17 cellular contexts compared by ENCODE assay signal in the genomic region with DNA sequence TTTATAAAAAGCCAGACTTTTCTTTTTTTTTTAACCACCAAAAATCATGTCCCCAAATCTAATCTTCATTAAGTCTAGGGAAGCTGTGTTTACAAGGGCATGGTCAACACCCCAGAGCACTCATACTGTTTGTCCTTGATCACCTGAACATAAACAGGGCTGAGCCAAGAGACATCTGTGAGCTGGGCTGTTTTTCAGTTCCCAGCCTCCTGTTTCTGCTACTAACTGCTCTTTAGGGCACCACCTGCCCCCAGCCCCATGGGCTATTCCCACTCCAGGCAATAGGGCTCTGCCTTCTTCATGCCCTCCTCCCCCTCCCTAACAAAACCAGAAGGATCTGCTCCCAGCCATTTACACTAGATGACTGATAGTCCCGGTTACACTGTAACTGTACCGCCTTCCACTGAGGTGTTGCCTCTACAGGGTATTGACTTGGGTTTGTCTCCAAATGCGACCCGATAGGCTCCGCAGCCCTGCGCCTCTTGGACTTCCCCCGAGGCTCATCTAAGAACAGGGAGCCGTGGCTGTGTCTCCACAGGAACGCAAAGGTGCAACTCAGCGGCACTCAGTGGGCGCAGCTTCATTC. TPM values are rescaled to one million over a fixed set of nuclear protein-coding genes. Genes with fewer than 3 reads are reported as not detected.
"Had no signal": no experiment of that assay in that cellular context is flagged by ENCODE, and none has a peak within 500 bp of the region (broad histone marks: within the 10 kb centered on the region; RNA-seq: fewer than 3 reads in every experiment).

No MANE protein-coding gene starts in this region.

- H3K4me3 Mint-ChIP-seq: activated CD8-positive, alpha-beta T cell treated with anti-CD3 and anti-CD28 coated beads for 36 hours; activated T-helper 1 cell treated with anti-CD3 and anti-CD28 coated beads, Interleukin-12 subunit alpha, Interleukin-12 subunit beta, Interleukin-2, Interleukin-4 antibody, amounts not matched to agents 30 ng/mL and 10 ng/mL and 1 ng/mL, durations not matched to agents 14 hours and 24 hours and 36 hours had no signal

- H3K27me3 ChIP-seq: ascending aorta, cardiac muscle cell, thyroid gland had no signal

- H3K27me3 Mint-ChIP-seq: activated CD8-positive, alpha-beta T cell treated with anti-CD3 and anti-CD28 coated beads for 36 hours had no signal

- DNase-seq: activated CD4-positive, alpha-beta T cell treated with anti-CD3 and anti-CD28 coated beads for 4 hours; activated CD8-positive, alpha-beta memory T cell treated with anti-CD3 and anti-CD28 coated beads, Interleukin-2, amount 50 U/mL, for 4 hours; activated CD8-positive, alpha-beta T cell treated with anti-CD3 and anti-CD28 coated beads for 36 hours; activated naive CD4-positive, alpha-beta T cell; hypothalamus; lower lobe of right lung; naive B cell; posterior cingulate gyrus; stimulated activated CD4-positive, alpha-beta T cell treated with anti-CD3 and anti-CD28 coated beads, Interleukin-4, amount 100 ng/mL, for 4 hours; thyroid gland; WERI-Rb-1 had no signal

- H3K36me3 ChIP-seq: ascending aorta, cardiac muscle cell, lower lobe of right lung, neutrophil, thyroid gland, WERI-Rb-1 had no signal

- H3K27ac ChIP-seq: ascending aorta, cardiac muscle cell, lower lobe of right lung, neutrophil, skin epidermis, thyroid gland, WERI-Rb-1 had no signal

- H3K27ac Mint-ChIP-seq: activated CD8-positive, alpha-beta T cell treated with anti-CD3 and anti-CD28 coated beads for 36 hours; activated T-helper 1 cell treated with anti-CD3 and anti-CD28 coated beads, Interleukin-12 subunit alpha, Interleukin-12 subunit beta, Interleukin-2, Interleukin-4 antibody, amounts not matched to agents 30 ng/mL and 10 ng/mL and 1 ng/mL, durations not matched to agents 14 hours and 24 hours and 36 hours had no signal

- H3K9me3 ChIP-seq: ascending aorta, lower lobe of right lung, neutrophil, thyroid gland had no signal

- H3K4me3 ChIP-seq: ascending aorta, cardiac muscle cell, lower lobe of right lung, skin epidermis, thyroid gland had no signal

- H3K9me3 Mint-ChIP-seq: activated CD8-positive, alpha-beta T cell treated with anti-CD3 and anti-CD28 coated beads for 36 hours; activated T-helper 1 cell treated with anti-CD3 and anti-CD28 coated beads, Interleukin-12 subunit alpha, Interleukin-12 subunit beta, Interleukin-2, Interleukin-4 antibody, amounts not matched to agents 30 ng/mL and 10 ng/mL and 1 ng/mL, durations not matched to agents 14 hours and 24 hours and 36 hours; naive B cell had no signal

- H3K36me3 Mint-ChIP-seq: naive B cell had no signal

- ATAC-seq: activated CD8-positive, alpha-beta T cell treated with anti-CD3 and anti-CD28 coated beads for 36 hours; esophagus mucosa; lower lobe of right lung had no signal

- H3K4me1 ChIP-seq: ascending aorta, lower lobe of right lung had no signal

RNA-seq across cellular contexts. Expression of gene SLC26A9, which starts 11.7 kb away (rescaled TPM):
- total RNA-seq: activated CD8-positive, alpha-beta T cell treated with anti-CD3 and anti-CD28 coated beads for 36 hours; activated T-helper 1 cell treated with anti-CD3 and anti-CD28 coated beads, Interleukin-12 subunit alpha, Interleukin-12 subunit beta, Interleukin-2, Interleukin-4 antibody, amounts not matched to agents 30 ng/mL and 10 ng/mL and 1 ng/mL, durations not matched to agents 14 hours and 24 hours and 36 hours; ascending aorta had no signal

RNA-seq across cellular contexts. Expression of gene RAB7B, which starts 48.3 kb away (rescaled TPM):
- total RNA-seq: activated CD8-positive, alpha-beta T cell treated with anti-CD3 and anti-CD28 coated beads for 36 hours; activated T-helper 1 cell treated with anti-CD3 and anti-CD28 coated beads, Interleukin-12 subunit alpha, Interleukin-12 subunit beta, Interleukin-2, Interleukin-4 antibody, amounts not matched to agents 30 ng/mL and 10 ng/mL and 1 ng/mL, durations not matched to agents 14 hours and 24 hours and 36 hours; ascending aorta had no signal
